ENCODE assay signal across 17 cellular contexts in the genomic region with DNA sequence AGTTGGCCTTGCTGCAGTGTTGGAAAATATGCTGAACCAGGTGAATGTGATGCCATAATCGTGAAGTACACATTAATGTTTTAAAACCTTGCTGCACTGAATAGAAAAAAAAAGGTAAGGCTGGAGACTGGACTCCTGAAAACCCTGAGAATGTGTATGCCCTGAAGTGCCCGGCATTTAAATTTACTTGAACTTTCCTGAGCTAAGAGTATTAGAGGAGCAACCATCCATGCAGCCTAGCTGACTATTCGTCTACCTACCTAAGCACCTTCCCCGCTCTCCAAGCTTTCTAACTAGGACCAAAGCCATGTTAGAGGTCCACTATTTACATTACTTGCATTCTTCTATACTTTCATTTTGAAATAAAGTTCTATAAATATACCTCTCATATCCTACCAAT. TPM values are rescaled to one million over a fixed set of nuclear protein-coding genes. Genes with fewer than 3 reads are reported as not detected.
DNase-seq lines count a peak whose midpoint lies in the region; ATAC-seq and TF ChIP-seq lines count a peak whose summit lies in the region.
"Had no signal": no experiment of that assay in that cellular context is flagged by ENCODE, and none has a peak within 500 bp of the region (broad histone marks: within the 10 kb centered on the region; RNA-seq: fewer than 3 reads in every experiment).

No MANE protein-coding gene starts in this region.

- peaks cover 1% of the 10 kb centered on the region for H3K9me3 Mint-ChIP-seq in activated naive CD4-positive, alpha-beta T cell treated with anti-CD3 and anti-CD28 coated beads for 36 hours

- H3K4me1 ChIP-seq in osteoblast (ENCODE audit: insufficient read depth, low read length): no peaks in the 10 kb centered on the region
- H3K4me1 ChIP-seq: BLaER1 had no signal

- no peaks in the 10 kb centered on the region for H3K4me1 Mint-ChIP-seq in activated naive CD4-positive, alpha-beta T cell treated with anti-CD3 and anti-CD28 coated beads for 36 hours (ENCODE audit: low read depth)
- H3K4me1 Mint-ChIP-seq: CD14-positive monocyte; CD4-positive, alpha-beta memory T cell had no signal

- intact Hi-C loops in dorsolateral prefrontal cortex (cut with DNase I): no loop called here
- intact Hi-C loops in activated naive CD4-positive, alpha-beta T cell treated with anti-CD3 and anti-CD28 coated beads for 36 hours (cut with micrococcal nuclease): no loop called here

- H3K4me3 ChIP-seq in dorsolateral prefrontal cortex (peak overlapping the region in 58 of 59 donors; percentile 25 to 71 (median 56)), osteoblast (ENCODE audit: insufficient read depth, low read length) (no peak overlapping the region), brain microvascular endothelial cell (ENCODE audit: low read depth, low read length) (no peak overlapping the region)
- H3K4me3 ChIP-seq: BLaER1, GM12878 had no signal

- H3K36me3 ChIP-seq in osteoblast (ENCODE audit: insufficient read depth, low read length): no peaks in the 10 kb centered on the region
- H3K36me3 ChIP-seq in brain microvascular endothelial cell (replicated peaks): no peaks in the 10 kb centered on the region
- H3K36me3 ChIP-seq: BLaER1 had no signal

- TF ChIP-seq CTCF in dorsolateral prefrontal cortex (IDR thresholded peaks at IDR 0.05 in 54 of 56, conservative IDR thresholded peaks at IDR 0.05 in 2 of 56; ENCODE audit: low read depth in 1 of 56, partially characterized antibody in 56 of 56) (no peak), osteoblast (IDR thresholded peaks at IDR 0.05; ENCODE audit: extremely low read depth, low read depth, low read length) (no peak), brain microvascular endothelial cell (IDR thresholded peaks at IDR 0.05; ENCODE audit: low read depth, low read length, missing control alignments) (no peak)

- H3K4me2 ChIP-seq in osteoblast (ENCODE audit: insufficient read depth, low read length): no peak overlapping the region
- H3K4me2 ChIP-seq: BLaER1 had no signal

- H4K20me1 ChIP-seq in osteoblast (ENCODE audit: insufficient read depth, low read length): no peaks in the 10 kb centered on the region
- H4K20me1 ChIP-seq: BLaER1 had no signal

- H2AFZ ChIP-seq in osteoblast (ENCODE audit: low read length): no peak overlapping the region

- peak; percentile 5 for ATAC-seq in GM18867 (IDR thresholded peaks at IDR 0.05; ENCODE audit: unreplicated experiment)

- no peaks in the 10 kb centered on the region for H3K36me3 Mint-ChIP-seq in activated naive CD4-positive, alpha-beta T cell treated with anti-CD3 and anti-CD28 coated beads for 36 hours (ENCODE audit: low read depth)
- H3K36me3 Mint-ChIP-seq: CD14-positive monocyte; CD4-positive, alpha-beta memory T cell had no signal

- peak overlapping the region; percentile 85 for H3K27ac ChIP-seq in angular gyrus (ENCODE audit: low read depth, low read length)
- peak overlapping the region in 54 of 59 donors; percentile 27 to 94 (median 84) for H3K27ac ChIP-seq in dorsolateral prefrontal cortex
- no peak overlapping the region for H3K27ac ChIP-seq in osteoblast (ENCODE audit: low read depth, low read length)
- H3K27ac ChIP-seq in brain microvascular endothelial cell: no peak overlapping the region
- H3K27ac ChIP-seq: BLaER1 had no signal

- in situ Hi-C loops in brain microvascular endothelial cell (cut with HindIII; ENCODE audit: low pct_ligation_motif_present, low sequenced_read_pairs): no loop called here

- H3K27ac Mint-ChIP-seq in activated naive CD4-positive, alpha-beta T cell treated with anti-CD3 and anti-CD28 coated beads for 36 hours: no peak overlapping the region
- H3K27ac Mint-ChIP-seq: CD4-positive, alpha-beta memory T cell had no signal

- no peak overlapping the region for H3K4me3 Mint-ChIP-seq in activated naive CD4-positive, alpha-beta T cell treated with anti-CD3 and anti-CD28 coated beads for 36 hours
- H3K4me3 Mint-ChIP-seq: CD4-positive, alpha-beta memory T cell had no signal

- CTCF ChIA-PET in activated naive CD4-positive, alpha-beta T cell treated with anti-CD3 and anti-CD28 coated beads for 36 hours (lab: Charles Lee): no interaction called here

- H3K27me3 Mint-ChIP-seq in activated naive CD4-positive, alpha-beta T cell treated with anti-CD3 and anti-CD28 coated beads for 36 hours (ENCODE audit: low read depth): peaks cover 6% of the 10 kb centered on the region
- H3K27me3 Mint-ChIP-seq: CD4-positive, alpha-beta memory T cell had no signal

- peaks cover 0 to 20% (median 0%) of the 10 kb centered on the region in 45 donors for H3K27me3 ChIP-seq in dorsolateral prefrontal cortex
- H3K27me3 ChIP-seq in osteoblast (ENCODE audit: insufficient read depth, low read length): no peaks in the 10 kb centered on the region
- H3K27me3 ChIP-seq in brain microvascular endothelial cell (replicated peaks): no peaks in the 10 kb centered on the region
- H3K27me3 ChIP-seq: BLaER1 had no signal

- H3K79me2 ChIP-seq in osteoblast (ENCODE audit: insufficient read depth, low read length): no peaks in the 10 kb centered on the region

- peaks cover 2% of the 10 kb centered on the region for H3K9me3 ChIP-seq in osteoblast (ENCODE audit: low read depth, low read length)
- H3K9me3 ChIP-seq: BLaER1 had no signal

- DNase-seq in dorsolateral prefrontal cortex (peak in 1 of 10 donors; percentile 15), putamen (ENCODE audit: low spot score) (peak; percentile 12), SHP77 treated with DMSO at 0.1 percent for 48 hours (lab: John Stamatoyannopoulos, UW) (no peak), osteoblast (ENCODE audit: insufficient read length, low spot score, missing footprints) (no peak), brain microvascular endothelial cell (no peak)
- DNase-seq in activated naive CD4-positive, alpha-beta T cell treated with anti-CD3 and anti-CD28 coated beads for 36 hours: no peak
- DNase-seq: 8988T; CD4-positive, alpha-beta memory T cell; DMS153; DMS79; IMR-90 had no signal

RNA-seq across cellular contexts. Expression of gene GABRG2, which starts 1.4 kb away (rescaled TPM):
- total RNA-seq in dorsolateral prefrontal cortex (100 to 1,000 TPM in 115 of 120 experiments, 10 to 100 TPM in 5; 47.2 to 303 (median 211) TPM), osteoblast (not detected in 2 replicates)
- total RNA-seq in activated naive CD4-positive, alpha-beta T cell treated with anti-CD3 and anti-CD28 coated beads for 36 hours: under 1 TPM in 1 of 2 experiments, not detected in 1; 0.64 TPM
- total RNA-seq: A673; CD4-positive, alpha-beta memory T cell; GM12878; IMR-90 had no signal

Comparison
In these comparisons a context has a peak if more than half of its experiments do, and no peak if none do; other contexts are left out.
1. H3K27ac ChIP-seq: peak in angular gyrus (single experiment) and dorsolateral prefrontal cortex (54 of 59); none in osteoblast (single experiment) and brain microvascular endothelial cell (single experiment).
2. H3K4me3 ChIP-seq: peak in dorsolateral prefrontal cortex (58 of 59); none in osteoblast (single experiment) and brain microvascular endothelial cell (single experiment).
3. RNA of gene GABRG2, which starts 1.4 kb away (total RNA-seq): 47.2 to 303 TPM in dorsolateral prefrontal cortex; 0.64 TPM in activated naive CD4-positive, alpha-beta T cell treated with anti-CD3 and anti-CD28 coated beads for 36 hours and not detected in osteoblast; every median in the first group is over 10 times any median in the second.